Comparison of ENCODE assay signal across 3 cellular contexts in genomic region chr16:1094124-1094479, GRCh38.
TF ChIP-seq lines count a peak whose summit lies in the region.

No MANE protein-coding gene starts in this region.

TF ChIP-seq in A549, 52 proteins besides CTCF, POLR2A, EP300 and RAD21:
- TF ChIP-seq HOXA7 (CRISPR knock-in tag; IDR thresholded peaks at IDR 0.05) (no peak), CEBPB (IDR thresholded peaks at IDR 0.05) (no peak), HMGXB4 (CRISPR knock-in tag; IDR thresholded peaks at IDR 0.05; ENCODE audit: borderline replicate concordance) (no peak), ZFP36 (IDR thresholded peaks at IDR 0.05; ENCODE audit: borderline replicate concordance, partially characterized antibody) (no peak), KDM5A (IDR thresholded peaks at IDR 0.05) (no peak), ZC3H11A (IDR thresholded peaks at IDR 0.05) (no peak)
- TF ChIP-seq, protein P1, sequence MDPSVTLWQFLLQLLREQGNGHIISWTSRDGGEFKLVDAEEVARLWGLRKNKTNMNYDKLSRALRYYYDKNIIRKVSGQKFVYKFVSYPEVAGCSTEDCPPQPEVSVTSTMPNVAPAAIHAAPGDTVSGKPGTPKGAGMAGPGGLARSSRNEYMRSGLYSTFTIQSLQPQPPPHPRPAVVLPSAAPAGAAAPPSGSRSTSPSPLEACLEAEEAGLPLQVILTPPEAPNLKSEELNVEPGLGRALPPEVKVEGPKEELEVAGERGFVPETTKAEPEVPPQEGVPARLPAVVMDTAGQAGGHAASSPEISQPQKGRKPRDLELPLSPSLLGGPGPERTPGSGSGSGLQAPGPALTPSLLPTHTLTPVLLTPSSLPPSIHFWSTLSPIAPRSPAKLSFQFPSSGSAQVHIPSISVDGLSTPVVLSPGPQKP (IDR thresholded peaks at IDR 0.05; ENCODE audit: low read depth, low read length), result no peak

TF ChIP-seq in HEK293, 187 proteins besides CTCF, POLR2A, EP300 and RAD21:
- TF ChIP-seq ZNF600 (tag by site-specific recombination; IDR thresholded peaks at IDR 0.05), result peak; percentile 46; the same call in 1 of the 2 replicates
- TF ChIP-seq ZNF280D (tag by site-specific recombination; IDR thresholded peaks at IDR 0.05), result no peak
- no peak for TF ChIP-seq KLF1 (tag by site-specific recombination; IDR thresholded peaks at IDR 0.05)
- TF ChIP-seq BCL11A (tag by site-specific recombination; IDR thresholded peaks at IDR 0.05; ENCODE audit: low read depth), result peak; percentile 40; the same call in 1 of the 2 replicates
- peak; percentile 52; the same call in 1 of the 2 replicates for TF ChIP-seq SP2 (tag by site-specific recombination; IDR thresholded peaks at IDR 0.05)
- TF ChIP-seq, protein P2, sequence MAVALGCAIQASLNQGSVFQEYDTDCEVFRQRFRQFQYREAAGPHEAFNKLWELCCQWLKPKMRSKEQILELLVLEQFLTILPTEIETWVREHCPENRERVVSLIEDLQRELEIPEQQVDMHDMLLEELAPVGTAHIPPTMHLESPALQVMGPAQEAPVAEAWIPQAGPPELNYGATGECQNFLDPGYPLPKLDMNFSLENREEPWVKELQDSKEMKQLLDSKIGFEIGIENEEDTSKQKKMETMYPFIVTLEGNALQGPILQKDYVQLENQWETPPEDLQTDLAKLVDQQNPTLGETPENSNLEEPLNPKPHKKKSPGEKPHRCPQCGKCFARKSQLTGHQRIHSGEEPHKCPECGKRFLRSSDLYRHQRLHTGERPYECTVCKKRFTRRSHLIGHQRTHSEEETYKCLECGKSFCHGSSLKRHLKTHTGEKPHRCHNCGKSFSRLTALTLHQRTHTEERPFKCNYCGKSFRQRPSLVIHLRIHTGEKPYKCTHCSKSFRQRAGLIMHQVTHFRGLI (tag by site-specific recombination; IDR thresholded peaks at IDR 0.05), result no peak
- no peak for TF ChIP-seq ZBTB26 (tag by site-specific recombination; optimal IDR thresholded peaks at IDR 0.05)
- TF ChIP-seq, protein P3, sequence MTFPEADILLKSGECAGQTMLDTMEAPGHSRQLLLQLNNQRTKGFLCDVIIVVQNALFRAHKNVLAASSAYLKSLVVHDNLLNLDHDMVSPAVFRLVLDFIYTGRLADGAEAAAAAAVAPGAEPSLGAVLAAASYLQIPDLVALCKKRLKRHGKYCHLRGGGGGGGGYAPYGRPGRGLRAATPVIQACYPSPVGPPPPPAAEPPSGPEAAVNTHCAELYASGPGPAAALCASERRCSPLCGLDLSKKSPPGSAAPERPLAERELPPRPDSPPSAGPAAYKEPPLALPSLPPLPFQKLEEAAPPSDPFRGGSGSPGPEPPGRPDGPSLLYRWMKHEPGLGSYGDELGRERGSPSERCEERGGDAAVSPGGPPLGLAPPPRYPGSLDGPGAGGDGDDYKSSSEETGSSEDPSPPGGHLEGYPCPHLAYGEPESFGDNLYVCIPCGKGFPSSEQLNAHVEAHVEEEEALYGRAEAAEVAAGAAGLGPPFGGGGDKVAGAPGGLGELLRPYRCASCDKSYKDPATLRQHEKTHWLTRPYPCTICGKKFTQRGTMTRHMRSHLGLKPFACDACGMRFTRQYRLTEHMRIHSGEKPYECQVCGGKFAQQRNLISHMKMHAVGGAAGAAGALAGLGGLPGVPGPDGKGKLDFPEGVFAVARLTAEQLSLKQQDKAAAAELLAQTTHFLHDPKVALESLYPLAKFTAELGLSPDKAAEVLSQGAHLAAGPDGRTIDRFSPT (tag by site-specific recombination; IDR thresholded peaks at IDR 0.05), result peak; percentile 17; the same call in 1 of the 2 replicates

TF ChIP-seq in H1, 55 proteins besides CTCF, POLR2A, EP300 and RAD21:
- TF ChIP-seq JUND (IDR thresholded peaks at IDR 0.05; ENCODE audit: low read length), result no peak
- TF ChIP-seq MAX (IDR thresholded peaks at IDR 0.05), result no peak
- TF ChIP-seq KDM5A (IDR thresholded peaks at IDR 0.05; ENCODE audit: low read length), result no peak
- TF ChIP-seq POLR2AphosphoS5 (IDR thresholded peaks at IDR 0.05; ENCODE audit: low read depth, low read length), result no peak
- no peak for TF ChIP-seq FOSL1 (IDR thresholded peaks at IDR 0.05; ENCODE audit: insufficient read depth, low read depth, low read length)
- TF ChIP-seq RXRA (IDR thresholded peaks at IDR 0.05; ENCODE audit: insufficient read depth, low read depth, low read length), result no peak
- no peak for TF ChIP-seq HDAC2 (IDR thresholded peaks at IDR 0.05; ENCODE audit: borderline replicate concordance in 1 of 2, low read depth in 2 of 2, low read length in 2 of 2)
TF ChIP-seq in H1: peak in this region for 0.
